In the genomic region with DNA sequence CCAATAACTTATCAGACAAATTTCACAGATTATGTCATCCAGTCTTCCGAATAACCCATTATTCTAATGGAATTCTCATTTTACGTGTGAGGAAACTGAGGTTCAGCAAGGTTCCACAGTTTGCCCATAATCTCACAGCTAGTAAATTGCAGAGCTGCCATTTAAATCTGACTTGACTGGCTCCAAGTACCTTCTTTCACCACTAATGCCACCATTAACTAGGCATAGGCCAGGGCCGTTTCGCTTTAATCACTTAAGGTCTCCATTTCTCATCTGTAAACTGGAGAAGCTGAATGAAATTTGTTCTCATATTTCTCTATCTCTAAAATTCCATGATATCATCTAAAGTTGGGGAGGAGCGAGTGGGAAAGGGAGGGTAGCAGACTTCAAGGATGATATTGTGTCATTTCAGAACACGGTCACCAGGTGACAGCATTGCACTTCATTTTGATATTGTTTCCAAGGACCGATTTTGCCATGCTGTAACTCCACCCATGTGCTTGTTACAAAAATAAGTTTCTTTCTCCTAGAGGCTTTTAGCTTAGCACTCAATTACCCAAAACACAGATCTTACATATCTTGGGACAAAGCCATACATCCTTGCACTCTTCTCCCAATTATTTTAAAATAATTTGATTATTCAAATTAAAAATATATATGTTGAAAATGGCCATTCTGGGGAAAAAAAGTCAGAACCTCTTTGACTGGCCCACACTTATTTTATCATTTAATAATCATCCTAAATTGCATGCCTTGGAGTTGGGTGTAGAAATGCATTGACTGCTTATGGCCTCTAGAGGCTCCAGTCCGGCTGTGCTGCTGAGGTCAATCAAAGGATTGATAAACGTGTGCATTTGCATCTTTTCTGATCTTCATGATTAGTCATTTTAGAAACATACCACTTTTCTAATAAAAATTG, we compare ENCODE assay signal across 10 cellular contexts.
DNase-seq lines count a peak whose midpoint lies in the region; ATAC-seq and TF ChIP-seq lines count a peak whose summit lies in the region.
"Had no signal": no experiment of that assay in that cellular context is flagged by ENCODE, and none has a peak within 500 bp of the region (broad histone marks: within the 10 kb centered on the region; RNA-seq: fewer than 3 reads in every experiment).

No MANE protein-coding gene starts in this region.

- H3K27me3 ChIP-seq in SJCRH30 (no peaks in the 10 kb centered on the region), esophagus muscularis mucosa (peaks cover 0 to 1% (median 0%) of the 10 kb centered on the region in 4 donors)

- TF ChIP-seq CTCF in esophagus muscularis mucosa (IDR thresholded peaks at IDR 0.05) = peak; percentile 18 to 40 (median 21)
- peak; percentile 39 for TF ChIP-seq CTCF in osteocyte (IDR thresholded peaks at IDR 0.05)

- no peak overlapping the region for H3K4me3 ChIP-seq in SJCRH30
- H3K4me3 ChIP-seq in esophagus muscularis mucosa = no peak overlapping the region

- H3K27ac ChIP-seq in SJCRH30 (no peak overlapping the region), esophagus muscularis mucosa (replicated peaks in 1 of 4) (no peak overlapping the region)

- peak; percentile 87 for ATAC-seq in GM21529 (IDR thresholded peaks at IDR 0.05; ENCODE audit: unreplicated experiment)
- no peak for ATAC-seq in GM18520 (IDR thresholded peaks at IDR 0.05; ENCODE audit: unreplicated experiment)

- DNase-seq in NCI-H2107 treated with DMSO at 0.1 percent for 48 hours (lab: John Stamatoyannopoulos, UW; ENCODE audit: unreplicated experiment) (peak; percentile 1), NCI-H2107 (lab: John Stamatoyannopoulos, UW) (no peak), LoVo (ENCODE audit: low spot score) (peak; percentile 21), SJCRH30 (peak; percentile 16 to 57), esophagus muscularis mucosa (ENCODE audit: extremely low spot score) (no peak), osteocyte (ENCODE audit: extremely low spot score, unreplicated experiment) (no peak)

- H3K36me3 Mint-ChIP-seq in osteocyte (ENCODE audit: unreplicated experiment) = no peaks in the 10 kb centered on the region
- H3K36me3 Mint-ChIP-seq: activated naive CD4-positive, alpha-beta T cell treated with anti-CD3 and anti-CD28 coated beads, Interleukin-2, amount 50 U/mL, for 24 hours; CD8-positive, alpha-beta memory T cell had no signal

- H3K9me3 Mint-ChIP-seq in osteocyte (ENCODE audit: unreplicated experiment) = no peaks in the 10 kb centered on the region
- H3K9me3 Mint-ChIP-seq: activated naive CD4-positive, alpha-beta T cell treated with anti-CD3 and anti-CD28 coated beads, Interleukin-2, amount 50 U/mL, for 24 hours had no signal

- H3K4me3 Mint-ChIP-seq in osteocyte (ENCODE audit: unreplicated experiment) = no peak overlapping the region
- H3K4me3 Mint-ChIP-seq: activated naive CD4-positive, alpha-beta T cell treated with anti-CD3 and anti-CD28 coated beads, Interleukin-2, amount 50 U/mL, for 24 hours; CD8-positive, alpha-beta memory T cell had no signal

- TF ChIP-seq EP300 in esophagus muscularis mucosa (IDR thresholded peaks at IDR 0.05) = no peak

- no peaks in the 10 kb centered on the region for H3K4me1 ChIP-seq in SJCRH30
- no peaks in the 10 kb centered on the region for H3K4me1 ChIP-seq in esophagus muscularis mucosa

- no peak for TF ChIP-seq POLR2A in esophagus muscularis mucosa (IDR thresholded peaks at IDR 0.05; ENCODE audit: low read depth)

- H3K9me3 ChIP-seq in SJCRH30 (replicated peaks) (no peaks in the 10 kb centered on the region), esophagus muscularis mucosa (no peaks in the 10 kb centered on the region)

- H3K36me3 ChIP-seq in SJCRH30 (no peaks in the 10 kb centered on the region), esophagus muscularis mucosa (no peaks in the 10 kb centered on the region)

- 43% methylated on average over 9 of the region's 9 CpGs for WGBS in esophagus muscularis mucosa

- no peaks in the 10 kb centered on the region for H3K4me1 Mint-ChIP-seq in osteocyte (ENCODE audit: unreplicated experiment)
- H3K4me1 Mint-ChIP-seq: CD8-positive, alpha-beta memory T cell had no signal

- intact Hi-C loops in esophagus muscularis mucosa (cut with DNase I) = no loop called here

- H3K27ac Mint-ChIP-seq in osteocyte (ENCODE audit: unreplicated experiment) = no peak overlapping the region
- H3K27ac Mint-ChIP-seq: CD8-positive, alpha-beta memory T cell had no signal

- H3K27me3 Mint-ChIP-seq in osteocyte (ENCODE audit: unreplicated experiment) = no peaks in the 10 kb centered on the region
- H3K27me3 Mint-ChIP-seq: activated naive CD4-positive, alpha-beta T cell treated with anti-CD3 and anti-CD28 coated beads, Interleukin-2, amount 50 U/mL, for 24 hours had no signal

Comparison
In these comparisons a context has a peak if more than half of its experiments do, and no peak if none do; other contexts are left out.
1. DNase-seq: peak in NCI-H2107 treated with DMSO at 0.1 percent for 48 hours (single experiment), LoVo (single experiment) and SJCRH30 (2 of 2); none in NCI-H2107 (single experiment), esophagus muscularis mucosa (single experiment) and osteocyte (single experiment).